Comparison of ENCODE assay signal across 16 cellular contexts in the genomic region with DNA sequence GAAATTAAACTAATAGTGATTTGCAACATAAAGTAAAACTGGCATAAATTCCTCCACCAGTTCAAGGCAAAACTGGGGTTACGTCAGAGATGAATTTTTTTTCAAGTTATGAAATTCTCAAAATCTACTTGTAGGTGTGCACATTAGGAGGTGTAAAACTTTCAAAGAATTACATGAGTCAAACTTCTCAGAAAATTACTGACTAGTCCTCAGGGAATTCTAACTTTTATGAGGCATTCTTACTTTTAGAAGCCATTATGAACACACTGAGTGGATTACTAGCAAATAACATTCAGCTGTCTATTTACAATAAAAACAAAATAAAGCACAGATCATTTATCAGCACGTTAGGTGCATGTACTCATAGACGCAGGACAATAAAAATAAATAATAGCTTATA.
"Had no signal": no experiment of that assay in that cellular context is flagged by ENCODE, and none has a peak within 500 bp of the region (broad histone marks: within the 10 kb centered on the region; RNA-seq: fewer than 3 reads in every experiment).

No MANE protein-coding gene starts in this region.

- H3K27ac ChIP-seq: adrenal gland, KMS-11 had no signal

- H3K36me3 ChIP-seq: adrenal gland had no signal

- H3K9ac ChIP-seq: KMS-11 had no signal

- H3K9me3 ChIP-seq: adrenal gland had no signal

- DNase-seq: activated CD4-positive, alpha-beta T cell treated with anti-CD3 and anti-CD28 coated beads for 4 hours; activated CD8-positive, alpha-beta memory T cell treated with anti-CD3 and anti-CD28 coated beads, Interleukin-2, amount 50 U/mL, for 48 hours; activated CD8-positive, alpha-beta T cell treated with anti-CD3 and anti-CD28 coated beads, Interleukin-2, amount 10 ng/mL, durations not matched to agents 7 days and 5 days; activated naive CD4-positive, alpha-beta T cell treated with anti-CD3 and anti-CD28 coated beads, Interleukin-2, amount 50 U/mL, for 16 hours; activated naive CD8-positive, alpha-beta T cell treated with anti-CD3 and anti-CD28 coated beads, Interleukin-2, amount 10 ng/mL, durations not matched to agents 7 days and 5 days; activated T-cell treated with anti-CD3 and anti-CD28 coated beads, Interleukin-2, amount 50 U/mL, for 1 hour; adrenal gland; anterior cingulate cortex; cerebellar nuclear complex; NCI-H1105 treated with DMSO at 0.1 percent for 48 hours; NCI-H1436 treated with DMSO at 0.1 percent for 48 hours; NCI-H187 treated with DMSO at 0.1 percent for 48 hours; NCI-H345; NCI-H510A; NCI-H526 treated with DMSO at 0.1 percent for 48 hours had no signal

- H3K4me2 ChIP-seq: KMS-11 had no signal

- H3K4me3 ChIP-seq: adrenal gland had no signal

- H3K27me3 ChIP-seq: adrenal gland had no signal

- H3K4me1 ChIP-seq: adrenal gland had no signal
